1 cellular context compared by ENCODE assay signal in genomic region chr2:210476194-210477128, GRCh38.
TF ChIP-seq lines count a peak whose summit lies in the region.

LANCL1 (minus strand) TSS chr2:210476759; CDS start chr2:210476396, 363 bp downstream.

TF ChIP-seq in A549, 52 proteins besides CTCF, POLR2A, EP300 and RAD21 (continued from another document):
- TF ChIP-seq ZC3H11A (IDR thresholded peaks at IDR 0.05) (no peak), ESRRA (IDR thresholded peaks at IDR 0.05; ENCODE audit: borderline replicate concordance, low read length) (no peak), EHF (CRISPR knock-in tag; IDR thresholded peaks at IDR 0.05) (no peak), MAFK (IDR thresholded peaks at IDR 0.05; ENCODE audit: partially characterized antibody) (no peak), RARB (CRISPR knock-in tag; IDR thresholded peaks at IDR 0.05) (no peak), HOXB13 (CRISPR knock-in tag; IDR thresholded peaks at IDR 0.05; ENCODE audit: low read depth) (no peak), MAX (IDR thresholded peaks at IDR 0.05) (peak; percentile 39; the same call in 1 of the 2 replicates), JUN (IDR thresholded peaks at IDR 0.05) (peak; percentile 46 to 73; a peak in 3 of 5 replicates), RCOR1 (IDR thresholded peaks at IDR 0.05; ENCODE audit: low read depth, low read length) (no peak), RNF2 (IDR thresholded peaks at IDR 0.05; ENCODE audit: borderline replicate concordance, low read depth) (no peak), ZNF302 (CRISPR knock-in tag; IDR thresholded peaks at IDR 0.05) (no peak), KDM5A (IDR thresholded peaks at IDR 0.05) (0 out of 2 replicates have a peak, but pooled peaks have one; percentile 39), SREBF2 (IDR thresholded peaks at IDR 0.05) (no peak), PHF8 (IDR thresholded peaks at IDR 0.05; ENCODE audit: borderline replicate concordance, low read depth) (peak; percentile 91), EHMT2 (IDR thresholded peaks at IDR 0.05; ENCODE audit: low read depth) (no peak), HMGXB4 (CRISPR knock-in tag; IDR thresholded peaks at IDR 0.05; ENCODE audit: borderline replicate concordance) (no peak), FOSL2 (IDR thresholded peaks at IDR 0.05) (no peak), FOSL2 (CRISPR knock-in tag; IDR thresholded peaks at IDR 0.05) (no peak)
